ENCODE assay signal across 8 cellular contexts in the genomic region with DNA sequence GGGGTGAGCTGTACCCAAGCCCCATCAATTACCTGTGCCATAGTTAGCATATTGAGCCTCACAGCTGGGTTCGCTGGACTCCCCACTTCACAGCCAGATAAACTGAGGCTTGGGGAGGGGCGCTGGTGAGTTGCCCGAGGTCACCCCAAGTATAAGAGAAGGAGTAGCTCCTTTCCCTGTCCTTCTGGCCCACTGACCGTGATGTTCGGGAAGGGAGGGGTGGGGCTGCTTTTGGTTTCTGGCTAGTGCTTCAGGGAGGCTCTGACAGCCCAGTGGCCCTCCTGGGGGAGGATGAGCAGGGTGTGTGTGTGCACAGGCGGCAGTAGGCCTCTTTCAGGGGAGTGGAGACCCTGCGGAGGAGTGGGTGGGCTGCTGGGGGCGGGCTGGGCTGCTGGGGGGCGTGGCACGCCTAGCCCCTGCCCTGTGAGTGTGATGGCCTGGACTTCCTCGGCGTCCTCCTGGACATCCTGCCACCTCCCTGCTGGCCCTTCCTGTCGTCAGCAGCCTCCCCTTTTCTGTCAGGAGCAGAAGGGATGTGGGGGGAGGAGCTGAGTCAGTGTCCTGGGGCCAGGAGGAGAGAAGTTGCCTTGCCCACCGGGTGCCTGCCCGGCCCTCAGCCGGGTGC. TPM values are rescaled to one million over a fixed set of nuclear protein-coding genes. Genes with fewer than 3 reads are reported as not detected.
DNase-seq lines count a peak whose midpoint lies in the region; ATAC-seq and TF ChIP-seq lines count a peak whose summit lies in the region.

No MANE protein-coding gene starts in this region.

- peaks cover 16 to 20% of the 10 kb centered on the region in 2 donors for H3K4me1 Mint-ChIP-seq in effector memory CD8-positive, alpha-beta T cell (ENCODE audit: low read depth in 2 of 2)

- no peaks in the 10 kb centered on the region for H3K9me3 Mint-ChIP-seq in effector memory CD8-positive, alpha-beta T cell

- H3K9me3 ChIP-seq in Panc1 (ENCODE audit: control insufficient read depth, insufficient read depth, low read depth, low read length) (no peaks in the 10 kb centered on the region), mucosa of stomach (ENCODE audit: control insufficient read depth, low read length) (no peaks in the 10 kb centered on the region)

- intact Hi-C loops in Panc1 (cut with micrococcal nuclease; ENCODE audit: unreplicated experiment) (no loop called here), head of caudate nucleus (cut with DNase I) (no loop called here)

- peaks cover 63% of the 10 kb centered on the region for H3K4me1 ChIP-seq in Panc1 (ENCODE audit: control insufficient read depth, insufficient read depth, low read length)
- H3K4me1 ChIP-seq in mucosa of stomach (ENCODE audit: control insufficient read depth, insufficient read depth, low read length): peaks cover 77% of the 10 kb centered on the region

- peak overlapping the region in 1 of 2 donors; percentile 69 for H3K27ac Mint-ChIP-seq in effector memory CD8-positive, alpha-beta T cell

- peak overlapping the region; percentile 95 for H3K9ac ChIP-seq in mucosa of stomach (ENCODE audit: low read length)

- H3K27me3 Mint-ChIP-seq in effector memory CD8-positive, alpha-beta T cell: no peaks in the 10 kb centered on the region

- DNase-seq in Caki2 (ENCODE audit: low read depth) (peak; percentile 73), Panc1 (ENCODE audit: low read depth, low spot score) (no peak), head of caudate nucleus (no peak), ureter (ENCODE audit: low spot score) (no peak), SHP77 treated with DMSO at 0.1 percent for 48 hours (lab: John Stamatoyannopoulos, UW) (no peak)
- DNase-seq in effector memory CD8-positive, alpha-beta T cell: peak in 1 of 3 experiments; percentile 7

- ATAC-seq in Panc1 (no peak), HG02840 (IDR thresholded peaks at IDR 0.05; ENCODE audit: low FRiP score, unreplicated experiment) (no peak)
- ATAC-seq in effector memory CD8-positive, alpha-beta T cell (replicated peaks): no peak

- H3K27ac ChIP-seq in Panc1 (ENCODE audit: low read length): peak overlapping the region; percentile 90

- H3K4me3 Mint-ChIP-seq in effector memory CD8-positive, alpha-beta T cell: peak overlapping the region; percentile 83 to 87

- BruUV-seq in Panc1 (replicated peaks; lab: Mats Ljungman, UMichigan): no TSS peak

- POLR2A ChIA-PET in Panc1 (lab: Charles Lee): no interaction called here

- H3K36me3 ChIP-seq in Panc1 (ENCODE audit: control insufficient read depth, insufficient read depth, low read length) (no peaks in the 10 kb centered on the region; the same call in 1 of the 2 replicates), mucosa of stomach (ENCODE audit: control insufficient read depth, insufficient read depth, low read length) (no peaks in the 10 kb centered on the region)

- no peaks in the 10 kb centered on the region for H3K27me3 ChIP-seq in Panc1 (ENCODE audit: control insufficient read depth, insufficient read depth, low read length)
- H3K27me3 ChIP-seq in mucosa of stomach (ENCODE audit: control insufficient read depth, insufficient read depth, low read length): no peaks in the 10 kb centered on the region

- CTCF ChIA-PET in Panc1 (lab: Charles Lee): no interaction called here

- in situ Hi-C loops in Caki2 (cut with HindIII; ENCODE audit: low pct_unique_long_range_greater_than_20kb, low sequenced_read_pairs): no loop called here
- in situ Hi-C loops in Panc1 (cut with HindIII; ENCODE audit: low pct_unique_long_range_greater_than_20kb, low sequenced_read_pairs): no loop called here

- H3K36me3 Mint-ChIP-seq in effector memory CD8-positive, alpha-beta T cell (ENCODE audit: insufficient read depth): no peaks in the 10 kb centered on the region

- H3K4me3 ChIP-seq in Panc1 (ENCODE audit: low read depth in 2 of 2, low read length in 2 of 2) (peak overlapping the region; percentile 77 to 87), mucosa of stomach (ENCODE audit: low read length) (peak overlapping the region; percentile 91)

- TF ChIP-seq CTCF in Panc1 (IDR thresholded peaks at IDR 0.05): no peak

RNA-seq across cellular contexts. Expression of a gene that starts 50.4 kb away (rescaled TPM):
- total RNA-seq in Caki2 (2014; rRNA removed; shearing (Covaris generic); ENCODE audit: low replicate concordance): 233 and 274 TPM in 2 replicates
- total RNA-seq in Panc1 (2021; ENCODE audit: unreplicated experiment): 50.5 TPM
- 64.5 TPM for polyA plus RNA-seq in Panc1 (2012; ENCODE audit: insufficient read length)
- total RNA-seq in ureter: 108 TPM
